In the genomic region with DNA sequence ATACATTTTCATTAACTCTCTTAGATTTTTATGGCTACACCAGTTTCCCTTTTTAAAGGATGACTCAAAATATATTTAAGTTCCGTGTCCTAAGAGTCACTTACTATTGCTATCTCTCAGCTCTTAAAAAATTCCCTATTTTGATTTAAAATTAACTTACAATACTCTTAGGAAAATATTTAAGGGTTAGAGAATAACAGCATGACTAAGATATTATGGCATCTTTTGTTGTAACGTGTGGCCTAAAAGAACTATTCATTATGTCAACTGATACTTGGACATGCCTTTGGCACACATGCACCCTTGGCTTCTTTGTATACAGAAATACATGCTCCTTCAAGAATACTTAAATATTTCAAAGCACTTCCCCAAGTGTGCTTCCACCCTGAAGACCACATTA, we compare ENCODE assay signal across 23 cellular contexts. TPM values are rescaled to one million over a fixed set of nuclear protein-coding genes. Genes with fewer than 3 reads are reported as not detected.
DNase-seq lines count a peak whose midpoint lies in the region; ATAC-seq, FAIRE-seq and TF ChIP-seq lines count a peak whose summit lies in the region.
"Had no signal": no experiment of that assay in that cellular context is flagged by ENCODE, and none has a peak within 500 bp of the region (broad histone marks: within the 10 kb centered on the region; RNA-seq: fewer than 3 reads in every experiment).

No MANE protein-coding gene starts in this region.

- no peaks in the 10 kb centered on the region for H3K27me3 ChIP-seq in bronchial epithelial cell (ENCODE audit: control insufficient read depth, insufficient read depth, low read length)
- H3K27me3 ChIP-seq: hepatocyte, stomach, upper lobe of right lung had no signal

- POLR2A ChIA-PET in activated CD8-positive, alpha-beta T cell treated with anti-CD3 and anti-CD28 coated beads for 36 hours (lab: Charles Lee): no interaction called here

- H3K4me3 ChIP-seq in bronchial epithelial cell (ENCODE audit: low read depth, low read length) (no peak overlapping the region), foreskin fibroblast (ENCODE audit: low read depth in 1 of 2, low read length in 2 of 2) (no peak overlapping the region)
- H3K4me3 ChIP-seq: hepatocyte, stomach, upper lobe of right lung had no signal

- DNase-seq in A172 (ENCODE audit: low spot score) (peak; percentile 42), HT1080 (ENCODE audit: low read depth) (peak; percentile 9), bronchial epithelial cell (ENCODE audit: low read depth) (peak; percentile 24), foreskin fibroblast (peak; percentile 2 to 14), occipital lobe (lab: John Stamatoyannopoulos, UW) (no peak), foreskin melanocyte (no peak)
- no peak for DNase-seq in activated CD8-positive, alpha-beta T cell treated with anti-CD3 and anti-CD28 coated beads for 36 hours
- DNase-seq: 8988T; aorta; CD8-positive, alpha-beta T cell; cortex of kidney; kidney; NCI-H187 treated with DMSO at 0.1 percent for 48 hours; NCI-H524; right cardiac atrium; SHP77 treated with DMSO at 0.1 percent for 48 hours; stimulated activated CD4-positive, alpha-beta T cell treated with anti-CD3 and anti-CD28 coated beads, Interleukin-1b, Interleukin-23, amount 100 ng/mL, for 48 hours; stomach; upper lobe of right lung had no signal

- TF ChIP-seq CTCF in bronchial epithelial cell (IDR thresholded peaks at IDR 0.05; ENCODE audit: insufficient read depth, low read length, severe bottlenecking) (no peak), foreskin fibroblast (IDR thresholded peaks at IDR 0.05; ENCODE audit: low read depth, low read length) (no peak)
- TF ChIP-seq CTCF in activated CD8-positive, alpha-beta T cell treated with anti-CD3 and anti-CD28 coated beads for 36 hours (IDR thresholded peaks at IDR 0.05): no peak

- FAIRE-seq in bronchial epithelial cell (lab: Jason Lieb, UNC): no peak
- FAIRE-seq: endothelial cell of umbilical vein, kidney had no signal

- H3K27ac Mint-ChIP-seq in activated CD8-positive, alpha-beta T cell treated with anti-CD3 and anti-CD28 coated beads for 36 hours: no peak overlapping the region
- H3K27ac Mint-ChIP-seq: CD8-positive, alpha-beta T cell; T-helper 2 cell treated with Interferon-gamma antibody and Interleukin-4, amounts not matched to agents 5 μg/mL and 100 μg/mL, for 36 hours had no signal

- ATAC-seq in activated CD8-positive, alpha-beta T cell treated with anti-CD3 and anti-CD28 coated beads for 36 hours: no peak
- no peak for ATAC-seq in GM18873 (IDR thresholded peaks at IDR 0.05; ENCODE audit: low FRiP score, unreplicated experiment)
- ATAC-seq: CD8-positive, alpha-beta T cell; right cardiac atrium; upper lobe of right lung had no signal

- no peaks in the 10 kb centered on the region for H3K9me3 Mint-ChIP-seq in activated CD8-positive, alpha-beta T cell treated with anti-CD3 and anti-CD28 coated beads for 36 hours
- H3K9me3 Mint-ChIP-seq: CD8-positive, alpha-beta T cell; T-helper 2 cell treated with Interferon-gamma antibody and Interleukin-4, amounts not matched to agents 5 μg/mL and 100 μg/mL, for 36 hours had no signal

- no peaks in the 10 kb centered on the region for H3K27me3 Mint-ChIP-seq in activated CD8-positive, alpha-beta T cell treated with anti-CD3 and anti-CD28 coated beads for 36 hours

- CTCF ChIA-PET in activated CD8-positive, alpha-beta T cell treated with anti-CD3 and anti-CD28 coated beads for 36 hours (lab: Charles Lee): interaction anchor here (0.8 kb wide), 1 partner anchor 42 kb away, joined by 3 read pairs; the partner anchor contains the start of gene SCN3A

- no peaks in the 10 kb centered on the region for H3K36me3 Mint-ChIP-seq in activated CD8-positive, alpha-beta T cell treated with anti-CD3 and anti-CD28 coated beads for 36 hours (ENCODE audit: low read depth)
- H3K36me3 Mint-ChIP-seq: CD8-positive, alpha-beta T cell had no signal

- H3K4me3 Mint-ChIP-seq in activated CD8-positive, alpha-beta T cell treated with anti-CD3 and anti-CD28 coated beads for 36 hours: no peak overlapping the region
- H3K4me3 Mint-ChIP-seq: CD8-positive, alpha-beta T cell; T-helper 2 cell treated with Interferon-gamma antibody and Interleukin-4, amounts not matched to agents 5 μg/mL and 100 μg/mL, for 36 hours had no signal

- intact Hi-C loops in activated CD8-positive, alpha-beta T cell treated with anti-CD3 and anti-CD28 coated beads for 36 hours (cut with micrococcal nuclease): no loop called here

- no peaks in the 10 kb centered on the region for H3K4me1 Mint-ChIP-seq in activated CD8-positive, alpha-beta T cell treated with anti-CD3 and anti-CD28 coated beads for 36 hours (ENCODE audit: low read depth)

- H3K36me3 ChIP-seq in bronchial epithelial cell (ENCODE audit: control insufficient read depth, insufficient read depth, low read length): no peaks in the 10 kb centered on the region
- H3K36me3 ChIP-seq: stomach, upper lobe of right lung had no signal

RNA-seq across cellular contexts. Expression of gene SCN3A, which starts 42.3 kb away (rescaled TPM):
- 0.38 TPM in 1 of 2 replicates, not detected in the other for total RNA-seq in A172 (2014; rRNA removed; shearing (Covaris generic))
- total RNA-seq in HT1080 (2014; rRNA removed; shearing (Covaris generic)): 0.23 and 1.5 TPM in 2 replicates
- 0.05 and 0.07 TPM in 2 replicates for polyA plus RNA-seq in HT1080 (2015; cell fraction: cytosol; rRNA removed)
- polyA plus RNA-seq in HT1080 (2015; cell fraction: nucleus; rRNA removed): 0.12 and 0.17 TPM in 2 replicates
- not detected in 2 replicates for total RNA-seq in bronchial epithelial cell
- total RNA-seq in activated CD8-positive, alpha-beta T cell treated with anti-CD3 and anti-CD28 coated beads for 36 hours: under 1 TPM in 1 of 2 experiments, not detected in 1; 0.07 TPM
- 315 TPM for total RNA-seq in occipital lobe
- total RNA-seq: endothelial cell of umbilical vein had no signal
- polyA plus RNA-seq: endothelial cell of umbilical vein had no signal

Comparison
In these comparisons a context has a peak if more than half of its experiments do, and no peak if none do; other contexts are left out.
1. DNase-seq: peak in A172 (single experiment), HT1080 (single experiment), bronchial epithelial cell (single experiment) and foreskin fibroblast (2 of 2); none in activated CD8-positive, alpha-beta T cell treated with anti-CD3 and anti-CD28 coated beads for 36 hours (single experiment), occipital lobe (single experiment) and foreskin melanocyte (single experiment).
2. RNA of gene SCN3A, which starts 42.3 kb away (total RNA-seq): 315 TPM in occipital lobe (single experiment); 0.23 to 1.5 TPM in HT1080, 0.38 TPM in A172, 0.07 TPM in activated CD8-positive, alpha-beta T cell treated with anti-CD3 and anti-CD28 coated beads for 36 hours and not detected in bronchial epithelial cell; every median in the first group is over 100 times any median in the second.